25 cellular contexts compared by ENCODE assay signal in genomic region chr20:38330638-38331037, GRCh38. TPM values are rescaled to one million over a fixed set of nuclear protein-coding genes. Genes with fewer than 3 reads are reported as not detected.
"Had no signal": no experiment of that assay in that cellular context is flagged by ENCODE, and none has a peak within 500 bp of the region (broad histone marks: within the 10 kb centered on the region; RNA-seq: fewer than 3 reads in every experiment).

No MANE protein-coding gene starts in this region.

- H3K36me3 ChIP-seq: SJSA1 had no signal

- H3K27ac ChIP-seq: SJSA1, SK-N-MC had no signal

- H3K4me1 ChIP-seq: SJSA1 had no signal

- H3K9me3 ChIP-seq: SJSA1 had no signal

- FAIRE-seq: RCC 7860 had no signal

- H3K4me3 ChIP-seq: SJSA1, SK-N-MC had no signal

- DNase-seq: KBM-7, MV-4-11, NCI-H1048, NCI-H1105, NCI-H1417, NCI-H1436 treated with DMSO at 0.1 percent for 48 hours, NCI-H1694 treated with DMSO at 0.1 percent for 48 hours, NCI-H1930, NCI-H2081, NCI-H2171, NCI-H226, NCI-H446, NCI-H510A, NCI-H524 treated with DMSO at 0.1 percent for 48 hours, NCI-H69, NCI-H774, Right ventricle myocardium superior, RPMI8226, SIG-M5 had no signal

- H3K27me3 ChIP-seq: SJSA1 had no signal

RNA-seq across cellular contexts. Expression of gene LBP, which starts 15.6 kb away (rescaled TPM):
- total RNA-seq: LHCN-M2, MCF 10A, Right ventricle myocardium superior, SJSA1 had no signal

RNA-seq across cellular contexts. Expression of gene BPI, which starts 26.7 kb away (rescaled TPM):
- total RNA-seq: HT-29, LHCN-M2, MCF 10A had no signal
